Comparison of ENCODE assay signal across 17 cellular contexts in the genomic region with DNA sequence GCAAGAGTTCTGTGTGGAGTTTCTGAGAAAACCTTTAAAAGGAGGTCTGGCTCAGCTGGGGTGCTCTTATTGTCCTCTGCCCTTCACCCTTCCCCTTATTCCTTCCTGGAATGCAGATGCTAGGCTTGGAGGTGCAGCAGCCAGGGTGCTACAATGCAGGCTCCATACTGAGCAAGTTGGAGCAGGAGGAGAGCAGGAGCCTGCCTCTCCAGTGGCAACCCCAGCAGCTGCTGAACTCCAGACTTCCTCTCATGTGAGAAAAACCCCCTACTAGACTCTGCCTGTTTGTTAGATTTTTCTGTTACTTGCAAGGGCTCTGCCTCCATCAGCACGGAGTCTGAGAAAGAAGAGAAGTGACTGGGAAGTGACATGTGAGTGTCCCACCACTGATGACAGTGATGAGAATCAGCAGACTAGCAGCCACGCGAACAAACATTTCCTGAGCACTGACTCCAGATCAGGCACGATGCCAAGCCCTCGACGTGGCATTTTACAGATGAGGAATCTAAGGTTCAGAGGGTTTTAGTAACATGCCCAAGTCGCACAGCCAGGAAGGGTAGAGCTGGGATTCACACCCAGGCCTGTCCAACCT. TPM values are rescaled to one million over a fixed set of nuclear protein-coding genes. Genes with fewer than 3 reads are reported as not detected.
DNase-seq lines count a peak whose midpoint lies in the region; ATAC-seq and TF ChIP-seq lines count a peak whose summit lies in the region.
"Had no signal": no experiment of that assay in that cellular context is flagged by ENCODE, and none has a peak within 500 bp of the region (broad histone marks: within the 10 kb centered on the region; RNA-seq: fewer than 3 reads in every experiment).

No MANE protein-coding gene starts in this region.

- DNase-seq in A673 (ENCODE audit: low spot score) (peak; percentile 32), MV-4-11 (lab: John Stamatoyannopoulos, UW) (peak; percentile 59), coronary artery (ENCODE audit: low spot score) (peak; percentile 46), lung microvascular endothelial cell (ENCODE audit: low read depth in 2 of 2) (peak; percentile 83 to 87), NCI-H1417 treated with DMSO at 0.1 percent for 48 hours (lab: John Stamatoyannopoulos, UW) (no peak), GM03348 (ENCODE audit: low spot score) (no peak)
- no peak for DNase-seq in stimulated activated naive B cell treated with anti-CD40 and anti-IgM and Interleukin-4, amounts not matched to agents 10 μg/mL and 1 μg/mL and 100 μg/mL, for 72 hours
- DNase-seq: activated CD4-positive, alpha-beta memory T cell treated with anti-CD3 and anti-CD28 coated beads for 36 hours; activated naive CD4-positive, alpha-beta T cell; dorsolateral prefrontal cortex; NK-92 treated with Interleukin-12 subunit alpha and Interleukin-12 subunit beta, amount 100 ng/mL, for 24 hours; SW 1271 had no signal

- no peaks in the 10 kb centered on the region for H3K27me3 Mint-ChIP-seq in stimulated activated naive B cell treated with anti-CD40 and anti-IgM and Interleukin-4, amounts not matched to agents 10 μg/mL and 1 μg/mL and 100 μg/mL, for 72 hours
- H3K27me3 Mint-ChIP-seq: activated CD4-positive, alpha-beta memory T cell treated with anti-CD3 and anti-CD28 coated beads for 36 hours had no signal

- intact Hi-C loops in A673 (cut with micrococcal nuclease; ENCODE audit: unreplicated experiment) = no loop called here

- no peaks in the 10 kb centered on the region for H3K9me3 ChIP-seq in A673 (ENCODE audit: low read depth, low read length, poor library complexity, severe bottlenecking)
- H3K9me3 ChIP-seq: vagina had no signal

- H3K9me3 Mint-ChIP-seq in stimulated activated naive B cell treated with anti-CD40 and anti-IgM and Interleukin-4, amounts not matched to agents 10 μg/mL and 1 μg/mL and 100 μg/mL, for 72 hours = no peaks in the 10 kb centered on the region
- H3K9me3 Mint-ChIP-seq: activated CD4-positive, alpha-beta memory T cell treated with anti-CD3 and anti-CD28 coated beads for 36 hours had no signal

- H3K36me3 ChIP-seq in A673 (ENCODE audit: insufficient read depth, low read length, poor library complexity, severe bottlenecking) = no peaks in the 10 kb centered on the region
- H3K36me3 ChIP-seq: vagina had no signal

- no TSS peak for BruUV-seq in A673 (replicated peaks; lab: Mats Ljungman, UMichigan)

- peaks cover 14 to 21% of the 10 kb centered on the region in 2 donors for H3K4me1 Mint-ChIP-seq in stimulated activated naive B cell treated with anti-CD40 and anti-IgM and Interleukin-4, amounts not matched to agents 10 μg/mL and 1 μg/mL and 100 μg/mL, for 72 hours

- no peak overlapping the region for H3K27ac Mint-ChIP-seq in stimulated activated naive B cell treated with anti-CD40 and anti-IgM and Interleukin-4, amounts not matched to agents 10 μg/mL and 1 μg/mL and 100 μg/mL, for 72 hours
- H3K27ac Mint-ChIP-seq: activated CD4-positive, alpha-beta memory T cell treated with anti-CD3 and anti-CD28 coated beads for 36 hours had no signal

- no peak for TF ChIP-seq CTCF in A673 (conservative IDR thresholded peaks at IDR 0.05; ENCODE audit: low read depth, low read length)
- no peak for TF ChIP-seq CTCF in coronary artery (IDR thresholded peaks at IDR 0.05)

- H3K4me3 Mint-ChIP-seq in stimulated activated naive B cell treated with anti-CD40 and anti-IgM and Interleukin-4, amounts not matched to agents 10 μg/mL and 1 μg/mL and 100 μg/mL, for 72 hours = no peak overlapping the region
- H3K4me3 Mint-ChIP-seq: activated CD4-positive, alpha-beta memory T cell treated with anti-CD3 and anti-CD28 coated beads for 36 hours had no signal

- no peaks in the 10 kb centered on the region for H3K27me3 ChIP-seq in A673 (replicated peaks; ENCODE audit: insufficient read depth, low read depth, low read length, poor library complexity)
- H3K27me3 ChIP-seq: dorsolateral prefrontal cortex, vagina had no signal

- POLR2A ChIA-PET in A673 (lab: Charles Lee; ENCODE audit: low non-redundant PET) = no interaction called here

- H3K4me1 ChIP-seq in A673 (ENCODE audit: insufficient read depth, low read length, poor library complexity, severe bottlenecking) = peaks cover 2% of the 10 kb centered on the region
- H3K4me1 ChIP-seq: vagina had no signal

- ATAC-seq in GM19351 (IDR thresholded peaks at IDR 0.05; ENCODE audit: unreplicated experiment) = no peak
- no peak for ATAC-seq in stimulated activated naive B cell treated with anti-CD40 and anti-IgM and Interleukin-4, amounts not matched to agents 10 μg/mL and 1 μg/mL and 100 μg/mL, for 72 hours (replicated peaks)

- peaks cover 35 to 53% of the 10 kb centered on the region in 2 donors for H3K36me3 Mint-ChIP-seq in stimulated activated naive B cell treated with anti-CD40 and anti-IgM and Interleukin-4, amounts not matched to agents 10 μg/mL and 1 μg/mL and 100 μg/mL, for 72 hours

- CTCF ChIA-PET in A673 (lab: Charles Lee) = no interaction called here

- H3K4me3 ChIP-seq in A673 (ENCODE audit: low read depth, low read length, poor library complexity, severe bottlenecking) (no peak overlapping the region), coronary artery (no peak overlapping the region)
- H3K4me3 ChIP-seq: dorsolateral prefrontal cortex, skin epidermis, vagina had no signal

- H3K27ac ChIP-seq in A673 (ENCODE audit: low read depth, low read length, poor library complexity, severe bottlenecking) = no peak overlapping the region
- no peak overlapping the region for H3K27ac ChIP-seq in coronary artery
- H3K27ac ChIP-seq: vagina had no signal

RNA-seq across cellular contexts. Expression of gene RARRES1, which starts 16.1 kb away (rescaled TPM):
- total RNA-seq in A673 (2021) = 0.15 TPM in 1 of 2 replicates, not detected in the other
- total RNA-seq in lung microvascular endothelial cell = 1.8 and 2.4 TPM in 2 replicates
- total RNA-seq: activated CD4-positive, alpha-beta memory T cell treated with anti-CD3 and anti-CD28 coated beads for 36 hours; Daoy; myocyte had no signal

RNA-seq across cellular contexts. Expression of gene MFSD1, which starts 53.5 kb away (rescaled TPM):
- total RNA-seq in A673 (2021) = 15.2 and 16.1 TPM in 2 replicates
- 55.4 and 77.6 TPM in 2 replicates for total RNA-seq in lung microvascular endothelial cell

Comparison
In these comparisons a context has a peak if more than half of its experiments do, and no peak if none do; other contexts are left out.
1. DNase-seq: peak in A673 (single experiment), MV-4-11 (single experiment), coronary artery (single experiment) and lung microvascular endothelial cell (2 of 2); none in NCI-H1417 treated with DMSO at 0.1 percent for 48 hours (single experiment), GM03348 (single experiment) and stimulated activated naive B cell treated with anti-CD40 and anti-IgM and Interleukin-4, amounts not matched to agents 10 μg/mL and 1 μg/mL and 100 μg/mL, for 72 hours (single experiment).